23 cellular contexts compared by ENCODE assay signal in the genomic region with DNA sequence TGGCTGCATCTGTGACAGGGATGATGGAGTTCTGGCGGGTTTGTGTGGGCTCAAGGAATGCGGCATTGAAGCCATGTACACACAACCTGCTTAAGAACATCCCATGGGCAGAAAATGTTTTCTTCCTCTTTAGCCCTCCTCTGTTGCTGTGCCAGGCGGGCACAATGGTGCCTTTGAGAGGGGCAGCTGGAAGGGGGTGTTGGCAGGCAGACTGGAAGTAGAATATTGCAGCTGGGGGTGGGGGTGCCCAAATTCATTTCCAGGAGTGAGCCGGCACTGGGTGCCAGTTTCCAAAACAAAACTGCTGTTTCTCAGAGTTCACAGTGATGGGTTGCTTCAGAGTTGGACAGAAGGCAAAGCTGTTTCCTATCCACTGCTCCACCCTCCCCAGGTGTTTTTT.
"Had no signal": no experiment of that assay in that cellular context is flagged by ENCODE, and none has a peak within 500 bp of the region (broad histone marks: within the 10 kb centered on the region; RNA-seq: fewer than 3 reads in every experiment).

No MANE protein-coding gene starts in this region.

- H3K27ac Mint-ChIP-seq: activated B cell treated with CpG ODN at 0.5 μM for 24 hours; activated CD4-positive, alpha-beta T cell treated with anti-CD3 and anti-CD28 coated beads for 36 hours; activated naive CD8-positive, alpha-beta T cell treated with anti-CD3 and anti-CD28 coated beads for 36 hours; activated T-helper 2 cell treated with anti-CD3 and anti-CD28 coated beads, Interferon-gamma antibody, Interleukin-2, Interleukin-4, amounts not matched to agents 10 μg/mL and 5 μg/mL and 100 μg/mL, durations not matched to agents 14 hours and 24 hours and 36 hours; nephron; stimulated activated naive B cell treated with anti-CD40 and anti-IgM and Interleukin-4, amounts not matched to agents 10 μg/mL and 1 μg/mL and 100 μg/mL, for 72 hours; T-helper 17 cell had no signal

- H3K9me3 Mint-ChIP-seq: activated B cell treated with CpG ODN at 0.5 μM for 24 hours; activated naive CD8-positive, alpha-beta T cell treated with anti-CD3 and anti-CD28 coated beads for 36 hours; activated T-cell treated with anti-CD3 and anti-CD28 coated beads, Interleukin-2, amount 50 U/mL, for 4 hours; activated T-helper 2 cell treated with anti-CD3 and anti-CD28 coated beads, Interferon-gamma antibody, Interleukin-2, Interleukin-4, amounts not matched to agents 10 μg/mL and 5 μg/mL and 100 μg/mL, durations not matched to agents 14 hours and 24 hours and 36 hours; nephron; stimulated activated naive B cell treated with anti-CD40 and anti-IgM and Interleukin-4, amounts not matched to agents 10 μg/mL and 1 μg/mL and 100 μg/mL, for 72 hours had no signal

- DNase-seq: activated B cell treated with CpG ODN at 0.5 μM for 24 hours; activated CD4-positive, alpha-beta T cell treated with anti-CD3 and anti-CD28 coated beads for 36 hours; activated CD4-positive, alpha-beta T cell treated with anti-CD3 and anti-CD28 coated beads, Interleukin-2, amount 50 U/mL, for 48 hours; activated CD8-positive, alpha-beta memory T cell treated with anti-CD3 and anti-CD28 coated beads, Interleukin-2, amount 50 U/mL, for 48 hours; activated naive CD4-positive, alpha-beta T cell; activated naive CD8-positive, alpha-beta T cell treated with anti-CD3 and anti-CD28 coated beads for 36 hours; activated T-cell treated with anti-CD3 and anti-CD28 coated beads, Interleukin-2, amount 50 U/mL, for 4 hours; amniotic stem cell; body of pancreas; effector CD4-positive, alpha-beta T cell; foreskin fibroblast; left ventricle myocardium superior; mammary epithelial cell; stimulated activated CD4-positive, alpha-beta T cell treated with anti-CD3 and anti-CD28 coated beads, Interleukin-2, amount 100 ng/mL, for 48 hours; stimulated activated CD8-positive, alpha-beta memory T cell treated with anti-CD3 and anti-CD28 coated beads, Interleukin-4, amount 100 ng/mL, for 48 hours; stimulated activated naive B cell treated with anti-CD40 and anti-IgM and Interleukin-4, amounts not matched to agents 10 μg/mL and 1 μg/mL and 100 μg/mL, for 72 hours; T-helper 17 cell; upper lobe of right lung had no signal

- H3K4me3 Mint-ChIP-seq: activated B cell treated with CpG ODN at 0.5 μM for 24 hours; activated CD4-positive, alpha-beta T cell treated with anti-CD3 and anti-CD28 coated beads for 36 hours; activated naive CD8-positive, alpha-beta T cell treated with anti-CD3 and anti-CD28 coated beads for 36 hours; activated T-cell treated with anti-CD3 and anti-CD28 coated beads, Interleukin-2, amount 50 U/mL, for 4 hours; nephron; stimulated activated naive B cell treated with anti-CD40 and anti-IgM and Interleukin-4, amounts not matched to agents 10 μg/mL and 1 μg/mL and 100 μg/mL, for 72 hours; T-helper 17 cell had no signal

- H3K27ac ChIP-seq: body of pancreas, cardiac muscle cell, neutrophil, parathyroid adenoma, upper lobe of right lung had no signal

- H3K36me3 Mint-ChIP-seq: activated naive CD8-positive, alpha-beta T cell treated with anti-CD3 and anti-CD28 coated beads for 36 hours; stimulated activated naive B cell treated with anti-CD40 and anti-IgM and Interleukin-4, amounts not matched to agents 10 μg/mL and 1 μg/mL and 100 μg/mL, for 72 hours had no signal

- H3K4me1 Mint-ChIP-seq: activated B cell treated with CpG ODN at 0.5 μM for 24 hours; activated CD4-positive, alpha-beta T cell treated with anti-CD3 and anti-CD28 coated beads for 36 hours; activated naive CD8-positive, alpha-beta T cell treated with anti-CD3 and anti-CD28 coated beads for 36 hours; nephron; stimulated activated naive B cell treated with anti-CD40 and anti-IgM and Interleukin-4, amounts not matched to agents 10 μg/mL and 1 μg/mL and 100 μg/mL, for 72 hours; T-helper 17 cell had no signal

- ATAC-seq: activated CD4-positive, alpha-beta T cell treated with anti-CD3 and anti-CD28 coated beads for 36 hours; activated T-cell treated with anti-CD3 and anti-CD28 coated beads, Interleukin-2, amount 50 U/mL, for 4 hours; body of pancreas; left ventricle myocardium superior; stimulated activated naive B cell treated with anti-CD40 and anti-IgM and Interleukin-4, amounts not matched to agents 10 μg/mL and 1 μg/mL and 100 μg/mL, for 72 hours; T-helper 17 cell; upper lobe of right lung had no signal
